Comparison of ENCODE assay signal across 8 cellular contexts in genomic region chr11:120108154-120108784, GRCh38. TPM values are rescaled to one million over a fixed set of nuclear protein-coding genes. Genes with fewer than 3 reads are reported as not detected.
DNase-seq lines count a peak whose midpoint lies in the region; ATAC-seq lines count a peak whose summit lies in the region.

No MANE protein-coding gene starts in this region.

- no peak overlapping the region for H3K27ac ChIP-seq in mesendoderm (ENCODE audit: low read depth, low read length)
- no peak overlapping the region for H3K27ac ChIP-seq in effector memory CD4-positive, alpha-beta T cell (ENCODE audit: insufficient read depth, low read length, poor library complexity, severe bottlenecking)

- no peak overlapping the region for H3K9ac ChIP-seq in mesendoderm (ENCODE audit: low read length)

- H3K4me2 ChIP-seq in mesendoderm (ENCODE audit: low read length), result no peak overlapping the region

- no peak overlapping the region for H4K8ac ChIP-seq in mesendoderm (ENCODE audit: low read depth, low read length)

- no peaks in the 10 kb centered on the region for H3K9me3 ChIP-seq in effector memory CD4-positive, alpha-beta T cell (ENCODE audit: control insufficient read depth, low read length)

- H2BK15ac ChIP-seq in mesendoderm (replicated peaks; ENCODE audit: low read depth), result no peak overlapping the region

- H3K56ac ChIP-seq in mesendoderm (ENCODE audit: low read length), result no peak overlapping the region

- no peaks in the 10 kb centered on the region for H3K4me1 ChIP-seq in mesendoderm (ENCODE audit: control insufficient read depth, low read depth, low read length)
- H3K4me1 ChIP-seq in effector memory CD4-positive, alpha-beta T cell (ENCODE audit: control insufficient read depth, insufficient read depth, low read length, poor library complexity, severe bottlenecking), result no peaks in the 10 kb centered on the region

- H3K4ac ChIP-seq in mesendoderm (ENCODE audit: low read depth, low read length), result no peak overlapping the region

- no peak overlapping the region for H3K4me3 ChIP-seq in mesendoderm (ENCODE audit: low read length)
- H3K4me3 ChIP-seq in effector memory CD4-positive, alpha-beta T cell (ENCODE audit: insufficient read depth, low read depth, low read length, poor library complexity, severe bottlenecking), result no peak overlapping the region

- no peak overlapping the region for H3K23ac ChIP-seq in mesendoderm (ENCODE audit: low read length)

- ATAC-seq in HG02610 (IDR thresholded peaks at IDR 0.05; ENCODE audit: unreplicated experiment), result peak; percentile 79

- DNase-seq in DMS153 treated with DMSO at 0.1 percent for 48 hours (lab: John Stamatoyannopoulos, UW; ENCODE audit: unreplicated experiment) (peak; percentile 45), NCI-H526 (lab: John Stamatoyannopoulos, UW) (peak; percentile 46 to 95), mesendoderm (peak; percentile 63)
- DNase-seq in activated CD8-positive, alpha-beta memory T cell treated with anti-CD3 and anti-CD28 coated beads for 1 hour (ENCODE audit: extremely low read depth in 1 of 2, low read depth in 1 of 2), result peak; percentile 12 to 36
- peak; percentile 15 for DNase-seq in effector CD8-positive, alpha-beta T cell (lab: John Stamatoyannopoulos, UW)
- DNase-seq in stimulated activated CD8-positive, alpha-beta memory T cell treated with anti-CD3 and anti-CD28 coated beads, Interleukin-2, amount 100 ng/mL, for 1 hour (ENCODE audit: low read depth in 2 of 2), result peak; percentile 4 to 28
- DNase-seq in effector memory CD4-positive, alpha-beta T cell, result no peak

- H3K36me3 ChIP-seq in mesendoderm (ENCODE audit: control insufficient read depth, insufficient read depth, low read length), result no peaks in the 10 kb centered on the region
- H3K36me3 ChIP-seq in effector memory CD4-positive, alpha-beta T cell (ENCODE audit: control insufficient read depth, insufficient read depth, low read length), result no peaks in the 10 kb centered on the region

- H2BK120ac ChIP-seq in mesendoderm (ENCODE audit: low read depth, low read length), result no peak overlapping the region

- H2BK5ac ChIP-seq in mesendoderm (ENCODE audit: low read length), result no peak overlapping the region

- H4K5ac ChIP-seq in mesendoderm (ENCODE audit: low read length), result no peak overlapping the region

- no peaks in the 10 kb centered on the region for H3K79me1 ChIP-seq in mesendoderm (ENCODE audit: low read length)

- no CpG with 5 or more reads among the region's 6 CpGs for WGBS in mesendoderm (ENCODE audit: extremely low coverage, insufficient coverage, low lambda C conversion rate)

- no peak overlapping the region for H2AK5ac ChIP-seq in mesendoderm (ENCODE audit: low read length)

- H3K27me3 ChIP-seq in mesendoderm (ENCODE audit: insufficient read depth, low read length, poor library complexity), result no peaks in the 10 kb centered on the region
- no peaks in the 10 kb centered on the region for H3K27me3 ChIP-seq in effector memory CD4-positive, alpha-beta T cell (replicated peaks; ENCODE audit: control insufficient read depth, insufficient read depth, low read length, poor library complexity, severe bottlenecking)

- no peaks in the 10 kb centered on the region for H3K79me2 ChIP-seq in mesendoderm (ENCODE audit: control insufficient read depth, insufficient read depth, low read length)

- no peak overlapping the region for H3K18ac ChIP-seq in mesendoderm (ENCODE audit: low read length)

RNA-seq across cellular contexts. Expression of gene TRIM29, which starts 29.6 kb away (rescaled TPM):
- 0.13 TPM for polyA plus RNA-seq in mesendoderm (2013, experiment 1 of 2)
- polyA plus RNA-seq in mesendoderm (2013, experiment 2 of 2), result 0.10 TPM

Comparison
In these comparisons a context has a peak if more than half of its experiments do, and no peak if none do; other contexts are left out.
1. DNase-seq: peak in DMS153 treated with DMSO at 0.1 percent for 48 hours (single experiment), NCI-H526 (2 of 2), activated CD8-positive, alpha-beta memory T cell treated with anti-CD3 and anti-CD28 coated beads for 1 hour (2 of 2), effector CD8-positive, alpha-beta T cell (single experiment), mesendoderm (single experiment) and stimulated activated CD8-positive, alpha-beta memory T cell treated with anti-CD3 and anti-CD28 coated beads, Interleukin-2, amount 100 ng/mL, for 1 hour (2 of 2); none in effector memory CD4-positive, alpha-beta T cell (0 of 3).